ENCODE assay signal across 1 cellular context in the genomic region with DNA sequence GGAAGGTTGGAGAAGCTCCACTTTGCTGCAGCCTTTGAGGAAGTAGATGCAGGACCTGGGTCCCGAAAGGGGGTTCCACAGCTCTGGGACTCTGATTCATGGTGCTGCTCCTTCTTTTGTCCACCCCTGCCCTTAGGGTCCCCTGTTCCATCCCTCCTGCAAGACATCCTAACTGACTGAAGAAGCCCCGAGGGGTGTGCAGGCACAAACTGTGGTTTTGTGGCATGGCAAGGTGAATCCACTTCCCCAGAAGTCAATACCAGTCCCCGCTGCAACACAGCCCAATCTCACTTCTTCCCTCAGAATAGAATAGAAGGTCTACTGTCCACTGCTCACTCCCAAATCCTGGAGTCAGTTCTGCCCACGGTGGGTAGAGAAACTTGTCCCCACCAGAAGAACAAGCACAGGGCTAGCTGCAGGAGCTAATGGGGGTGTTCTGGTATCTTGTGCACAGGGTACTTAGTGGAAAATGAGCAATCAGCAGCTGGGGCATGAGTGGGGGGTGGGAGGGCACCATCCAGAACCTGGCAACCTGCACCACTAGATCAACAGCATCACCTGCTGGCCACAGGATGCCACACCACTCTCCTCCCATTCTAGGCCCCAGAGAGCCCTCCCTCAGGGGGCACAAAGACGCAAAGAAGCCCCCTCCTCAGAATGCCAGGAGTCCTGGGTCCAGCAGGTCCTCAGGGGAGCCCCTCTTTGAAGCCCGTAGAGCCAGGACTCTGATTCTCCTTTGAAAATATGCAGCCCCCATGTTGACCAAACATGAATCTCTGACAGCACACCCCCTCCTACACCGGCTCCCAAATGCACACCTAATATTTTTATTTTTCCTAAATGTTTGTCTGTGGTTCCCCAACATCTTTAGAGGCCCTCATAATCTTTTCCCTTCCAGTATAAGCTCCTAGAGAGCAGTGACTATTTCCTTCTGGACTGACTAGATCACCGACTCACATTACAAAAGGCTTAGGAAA.
TF ChIP-seq lines count a peak whose summit lies in the region.

No MANE protein-coding gene starts in this region.

TF ChIP-seq in H1, 55 proteins besides CTCF, POLR2A, EP300 and RAD21:
- TF ChIP-seq GABPA (IDR thresholded peaks at IDR 0.05; ENCODE audit: borderline replicate concordance, insufficient read depth, low read length), result no peak
- no peak for TF ChIP-seq MAFK (IDR thresholded peaks at IDR 0.05; ENCODE audit: low read depth, low read length)
- TF ChIP-seq TBP (IDR thresholded peaks at IDR 0.05; ENCODE audit: low read depth, low read length), result no peak
- no peak for TF ChIP-seq SIN3A (conservative IDR thresholded peaks at IDR 0.05 in 1 of 2, IDR thresholded peaks at IDR 0.05 in 1 of 2; ENCODE audit: low read depth in 1 of 2, low read length in 2 of 2)
- TF ChIP-seq NANOG (IDR thresholded peaks at IDR 0.05; ENCODE audit: insufficient read depth, low read depth, low read length, poor library complexity, severe bottlenecking), result no peak
- TF ChIP-seq TEAD4 (IDR thresholded peaks at IDR 0.05; ENCODE audit: low read depth, low read length), result no peak
- TF ChIP-seq JUND (IDR thresholded peaks at IDR 0.05; ENCODE audit: low read length), result 0 out of 2 replicates have a peak, but pooled peaks have one; percentile 19
- no peak for TF ChIP-seq ASH2L (IDR thresholded peaks at IDR 0.05; ENCODE audit: low read length)
